ENCODE assay signal across 15 cellular contexts in the genomic region with DNA sequence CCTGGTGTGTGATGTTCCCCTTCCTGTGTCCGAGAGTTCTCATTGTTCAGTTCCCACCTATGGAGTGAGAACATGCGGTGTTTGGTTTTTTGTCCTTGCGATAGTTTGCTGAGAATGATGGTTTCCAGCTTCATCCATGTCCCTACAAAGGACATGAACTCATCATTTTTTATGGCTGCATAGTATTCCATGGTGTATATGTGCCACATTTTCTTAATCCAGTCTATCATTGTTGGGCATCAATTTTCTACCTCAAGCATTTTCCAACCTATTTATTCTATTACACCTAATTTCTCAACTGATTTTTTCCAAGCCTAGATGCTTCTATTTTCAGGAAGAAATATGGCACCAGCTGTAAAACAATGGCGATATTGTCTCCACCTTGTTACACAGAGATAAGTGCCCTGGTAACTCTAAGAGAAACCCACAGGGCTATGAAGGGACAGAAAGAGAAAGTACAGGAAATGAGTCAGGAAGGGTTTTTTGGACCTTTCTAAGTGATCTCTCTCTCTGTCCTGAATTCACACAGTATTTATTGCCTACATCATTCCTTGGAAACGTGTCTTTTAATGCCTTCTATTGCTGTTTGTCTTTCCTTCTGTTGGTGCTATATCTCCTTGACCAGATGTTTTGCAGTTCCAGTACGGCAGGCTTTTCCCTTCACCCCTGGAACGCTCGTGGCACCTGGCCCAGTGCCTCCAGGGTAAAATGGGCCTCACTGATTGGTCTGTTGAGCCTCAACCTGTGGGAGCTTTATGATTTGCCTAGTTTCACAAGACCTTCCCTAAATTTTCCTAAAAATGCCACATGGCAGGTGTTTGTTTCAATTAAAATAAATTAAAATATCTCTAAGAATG. TPM values are rescaled to one million over a fixed set of nuclear protein-coding genes. Genes with fewer than 3 reads are reported as not detected.
DNase-seq lines count a peak whose midpoint lies in the region; ATAC-seq, FAIRE-seq and TF ChIP-seq lines count a peak whose summit lies in the region.
"Had no signal": no experiment of that assay in that cellular context is flagged by ENCODE, and none has a peak within 500 bp of the region (broad histone marks: within the 10 kb centered on the region; RNA-seq: fewer than 3 reads in every experiment).

No MANE protein-coding gene starts in this region.

- TF ChIP-seq EP300 in K562 (IDR thresholded peaks at IDR 0.05; ENCODE audit: low read length) = no peak

- no peaks in the 10 kb centered on the region for H3K36me3 ChIP-seq in K562 (ENCODE audit: control insufficient read depth, insufficient read depth, low read length)
- H3K36me3 ChIP-seq in mucosa of descending colon (ENCODE audit: low read depth) = no peaks in the 10 kb centered on the region
- H3K36me3 ChIP-seq in SJCRH30 = no peaks in the 10 kb centered on the region
- H3K36me3 ChIP-seq: BLaER1 had no signal

- H3K9me1 ChIP-seq in K562 (ENCODE audit: control insufficient read depth, insufficient read depth, low read length) = no peaks in the 10 kb centered on the region

- FAIRE-seq in K562 (lab: Jason Lieb, UNC) = no peak

- no peak overlapping the region for H3K4me2 ChIP-seq in K562 (ENCODE audit: insufficient read depth, low read length)
- H3K4me2 ChIP-seq: BLaER1 had no signal

- no TSS peak for BruUV-seq in K562 (replicated peaks; lab: Mats Ljungman, UMichigan)

- TF ChIP-seq RAD21 in K562 (CRISPR knock-in tag; conservative IDR thresholded peaks at IDR 0.05 in 1 of 2, IDR thresholded peaks at IDR 0.05 in 1 of 2) = no peak

- H4K20me1 ChIP-seq in K562 (replicated peaks; ENCODE audit: control insufficient read depth, insufficient read depth, low read length) = no peaks in the 10 kb centered on the region
- H4K20me1 ChIP-seq: BLaER1 had no signal

- peak; percentile 67 for DNase-seq in Daoy (ENCODE audit: low read depth)
- DNase-seq in HT-29 (ENCODE audit: low spot score) = peak; percentile 13
- no peak for DNase-seq in K562 (ENCODE audit: extremely low read depth in 1 of 4, low spot score in 3 of 4)
- peak in 1 of 3 donors; percentile 42 for DNase-seq in mucosa of descending colon
- DNase-seq in NCI-H2107 treated with DMSO at 0.1 percent for 48 hours (lab: John Stamatoyannopoulos, UW; ENCODE audit: unreplicated experiment) = no peak
- DNase-seq in SJCRH30 = no peak
- DNase-seq: dorsolateral prefrontal cortex; GDM1; islet precursor cell; NCI-H1417 treated with DMSO at 0.1 percent for 48 hours; NCI-H524; stimulated activated CD4-positive, alpha-beta T cell treated with anti-CD3 and anti-CD28 coated beads, Interleukin-2, amount 100 ng/mL, for 24 hours had no signal

- H3K9me3 ChIP-seq in K562 (replicated peaks; ENCODE audit: control insufficient read depth, insufficient read depth, low read depth, low read length) (no peaks in the 10 kb centered on the region), mucosa of descending colon (no peaks in the 10 kb centered on the region), SJCRH30 (replicated peaks) (no peaks in the 10 kb centered on the region)
- H3K9me3 ChIP-seq: BLaER1 had no signal

- no peak overlapping the region for H3K4me3 ChIP-seq in K562
- no peak overlapping the region for H3K4me3 ChIP-seq in mucosa of descending colon
- H3K4me3 ChIP-seq in SJCRH30 = no peak overlapping the region
- H3K4me3 ChIP-seq: BLaER1, dorsolateral prefrontal cortex had no signal

- TF ChIP-seq CTCF in K562 (IDR thresholded peaks at IDR 0.05 in 2 of 3, conservative IDR thresholded peaks at IDR 0.05 in 1 of 3; ENCODE audit: insufficient read depth in 2 of 3, low read depth in 1 of 3, low read length in 3 of 3) (no peak), mucosa of descending colon (IDR thresholded peaks at IDR 0.05) (no peak)

- H3K27me3 ChIP-seq in K562 (ENCODE audit: control insufficient read depth in 2 of 2, insufficient read depth in 2 of 2, low read length in 2 of 2) (no peaks in the 10 kb centered on the region), SJCRH30 (no peaks in the 10 kb centered on the region)
- H3K27me3 ChIP-seq: BLaER1, dorsolateral prefrontal cortex had no signal

- no peak for TF ChIP-seq POLR2A in K562 (conservative IDR thresholded peaks at IDR 0.05)

- in situ Hi-C loops in K562 (cut with MboI) = no loop called here

- WGBS in K562 (ENCODE audit: insufficient coverage, low coverage, missing lambda C conversion rate) = 49% methylated on average over 8 of the region's 8 CpGs

- H2AFZ ChIP-seq in K562 (ENCODE audit: low read depth, low read length) = no peak overlapping the region

- CTCF ChIA-PET in K562 (lab: Yijun Ruan, JAX; ENCODE audit: low intra/inter-chr PET ratio) = no interaction called here

- H3K79me2 ChIP-seq in K562 (ENCODE audit: control insufficient read depth, insufficient read depth, low read length) = no peaks in the 10 kb centered on the region

- intact Hi-C loops in K562 (cut with micrococcal nuclease) (no loop called here), mucosa of descending colon (cut with DNase I, micrococcal nuclease) (no loop called here)

- ATAC-seq in K562 (no peak), mucosa of descending colon (peak; percentile 81), GM19455 (IDR thresholded peaks at IDR 0.05; ENCODE audit: unreplicated experiment) (no peak), GM19395 (IDR thresholded peaks at IDR 0.05; ENCODE audit: unreplicated experiment) (no peak)

- POLR2A ChIA-PET in K562 (lab: Yijun Ruan, JAX) = no interaction called here

- H3K9ac ChIP-seq in K562 (ENCODE audit: insufficient read depth in 1 of 2, low read depth in 2 of 2, low read length in 2 of 2) = no peak overlapping the region
- H3K9ac ChIP-seq: BLaER1 had no signal

- H3K27ac ChIP-seq in K562 (ENCODE audit: extremely low read depth, low read depth, low read length) (no peak overlapping the region), SJCRH30 (no peak overlapping the region)
- H3K27ac ChIP-seq: BLaER1, dorsolateral prefrontal cortex had no signal

- H3K4me1 ChIP-seq in K562 (replicated peaks in 1 of 2; ENCODE audit: control insufficient read depth in 2 of 2, insufficient read depth in 2 of 2, low read length in 2 of 2) (no peaks in the 10 kb centered on the region; a peak in 1 of 5 replicates), mucosa of descending colon (ENCODE audit: low read depth) (peaks cover 5% of the 10 kb centered on the region), SJCRH30 (no peaks in the 10 kb centered on the region; the same call in 1 of the 2 replicates)

TF ChIP-seq in K562, 482 proteins besides CTCF, POLR2A, EP300 and RAD21 (continues in another document):
- no peak for TF ChIP-seq ATF7 (IDR thresholded peaks at IDR 0.05)
- no peak for TF ChIP-seq EZH2 (IDR thresholded peaks at IDR 0.05; ENCODE audit: borderline replicate concordance, low read depth, low read length)
- TF ChIP-seq RAD51 (IDR thresholded peaks at IDR 0.05; ENCODE audit: borderline replicate concordance, low read depth) = no peak
- TF ChIP-seq ZNF197 (CRISPR knock-in tag; IDR thresholded peaks at IDR 0.05; ENCODE audit: low read depth) = no peak
- TF ChIP-seq SREBF2 (CRISPR knock-in tag; IDR thresholded peaks at IDR 0.05) = no peak

RNA-seq across cellular contexts. Expression of gene JAK1, which starts 14.6 kb away (rescaled TPM):
- total RNA-seq in Daoy (2014; rRNA removed; shearing (Covaris generic)) = 70.3 and 115 TPM in 2 replicates
- total RNA-seq in HT-29 (2014; rRNA removed; shearing (Covaris generic)) = 20.2 and 29.1 TPM in 2 replicates
- 82.2 and 105 TPM in 2 replicates for total RNA-seq in K562 (2011; cell fraction: chromatin; rRNA removed; ENCODE audit: low replicate concordance)
- 37.4 and 43.0 TPM in 2 replicates for total RNA-seq in K562 (2011; cell fraction: nucleolus; rRNA removed)
- 62.0 and 66.7 TPM in 2 replicates for total RNA-seq in K562 (2011; cell fraction: nucleoplasm; rRNA removed)
- total RNA-seq in K562 (2014; rRNA removed) (27.1 and 28.2 TPM in 2 replicates), K562 (2014; rRNA removed; fragmentation: Illumina TruSeq; extraction: Trizol) (42.5 and 46.8 TPM in 2 replicates), K562 (2015; rRNA removed; fragmentation: Illumina TruSeq; extraction: Trizol) (40.6 and 43.4 TPM in 2 replicates), K562 (2021) (43.0 TPM in 2 replicates), mucosa of descending colon (100 to 1,000 TPM in 2 of 3 donors, 10 to 100 TPM in 1; 97.1 to 132 (median 103) TPM)
- polyA plus RNA-seq in K562 (2011; rRNA removed) (32.0 and 43.9 TPM in 2 replicates), K562 (2014; fragmentation: Illumina TruSeq; extraction: Trizol) (37.3 and 44.1 TPM in 2 replicates), K562 (2014; fragmentation: Nextera tagmentation; extraction: Ambion mirVana) (10 to 100 TPM in 1 of 2 experiments, 1 to 10 TPM in 1; 9.7 to 13.0 TPM), K562 (2014; rRNA removed) (23.0 and 28.3 TPM in 2 replicates)
- 21.9 and 26.6 TPM in 2 replicates for polyA plus RNA-seq in K562 (2011; cell fraction: cytosol; rRNA removed)
- polyA plus RNA-seq in K562 (2011; cell fraction: nucleus; rRNA removed) = 88.9 and 89.1 TPM in 2 replicates
- polyA plus RNA-seq in K562 (2012) = 29.9 and 45.8 TPM in 2 replicates
- 56.4 and 60.1 TPM in 2 replicates for polyA minus RNA-seq in K562 (2011; rRNA and poly(A)+ RNA removed)
- 38.3 and 41.6 TPM in 2 replicates for polyA minus RNA-seq in K562 (2011; cell fraction: cytosol; rRNA and poly(A)+ RNA removed)
- 46.7 and 70.9 TPM in 2 replicates for polyA minus RNA-seq in K562 (2011; cell fraction: nucleus; rRNA and poly(A)+ RNA removed)
- total RNA-seq in SJCRH30 (2014; rRNA removed; shearing (Covaris generic)) = 60.2 and 60.5 TPM in 2 replicates

Comparison
In these comparisons a context has a peak if more than half of its experiments do, and no peak if none do; other contexts are left out.
1. DNase-seq: peak in Daoy (single experiment) and HT-29 (single experiment); none in K562 (0 of 4), NCI-H2107 treated with DMSO at 0.1 percent for 48 hours (single experiment) and SJCRH30 (0 of 2).